In genomic region chr18:80086281-80086680, GRCh38 we compare ENCODE assay signal across 20 cellular contexts.
"Had no signal": no experiment of that assay in that cellular context is flagged by ENCODE, and none has a peak within 500 bp of the region (broad histone marks: within the 10 kb centered on the region; RNA-seq: fewer than 3 reads in every experiment).

No MANE protein-coding gene starts in this region.

- H3K36me3 ChIP-seq: pancreas, right atrium auricular region, vagina had no signal

- H3K27me3 ChIP-seq: ascending aorta, gastrocnemius medialis, pancreas, right atrium auricular region, stomach, testis, vagina had no signal

- FAIRE-seq: colon, pancreas had no signal

- H3K9me3 ChIP-seq: pancreas had no signal

- H3K27ac ChIP-seq: ascending aorta, gastrocnemius medialis, pancreas, psoas muscle, right atrium auricular region, stomach, testis, vagina had no signal

- ATAC-seq: activated naive CD4-positive, alpha-beta T cell treated with anti-CD3 and anti-CD28 coated beads, Interleukin-2, amount 50 U/mL, for 72 hours; activated T-helper 17 cell treated with anti-CD3 and anti-CD28 coated beads, Interleukin-2, amount 50 U/mL, for 72 hours; esophagus mucosa; gastrocnemius medialis; left cardiac atrium; natural killer cell treated with Interleukin-12 subunit alpha and Interleukin-12 subunit beta and Interleukin-15 and Interleukin-18, amount 100 ng/mL, for 72 hours; pancreas; psoas muscle; stimulated activated effector memory CD8-positive, alpha-beta T cell treated with anti-CD3 and anti-CD28 coated beads, Interleukin-12 subunit alpha, Interleukin-12 subunit beta, amount 100 ng/mL, for 72 hours had no signal

- H3K4me1 ChIP-seq: ascending aorta, gastrocnemius medialis, pancreas, psoas muscle, right atrium auricular region, stomach, testis, vagina had no signal

- H3K4me3 ChIP-seq: ascending aorta, gastrocnemius medialis, pancreas, psoas muscle, right atrium auricular region, stomach, testis, vagina had no signal

- DNase-seq: activated T-cell treated with anti-CD3 and anti-CD28 coated beads, Interleukin-2, amount 50 U/mL, for 1 hour; effector memory CD4-positive, alpha-beta T cell; gastrocnemius medialis; hippocampal formation; left cardiac atrium; psoas muscle; stomach; T-helper 9 cell; testis; trophoblast cell had no signal
